In the genomic region with DNA sequence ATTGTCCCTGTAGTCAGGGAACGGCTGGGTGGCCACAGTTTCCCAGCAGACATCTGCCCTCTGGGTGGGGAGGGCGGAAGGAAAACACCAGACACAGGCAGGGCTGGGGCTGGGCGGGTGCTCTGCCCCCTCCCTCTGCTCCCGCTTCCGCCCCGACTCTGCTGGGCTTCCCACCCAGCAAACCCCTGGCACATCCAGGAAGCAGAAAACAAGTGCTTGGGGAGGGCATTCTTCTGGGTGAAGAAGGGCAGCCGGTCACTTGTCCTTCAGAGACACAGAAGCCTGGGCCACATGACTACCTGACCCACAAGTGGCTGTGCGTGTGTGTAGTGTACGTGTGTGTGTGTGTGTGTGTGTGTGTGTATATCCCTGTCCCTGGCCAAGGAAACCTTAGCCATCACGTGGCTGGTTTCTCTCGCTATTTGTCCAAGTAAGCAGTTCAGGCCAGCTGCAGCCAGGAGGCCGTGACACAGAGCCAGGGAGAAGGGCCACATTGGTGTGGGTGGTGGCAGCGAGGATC, we compare ENCODE assay signal across 2 cellular contexts.
A peak's percentile ranks its signal among the peaks of the same experiment; 100 is the strongest.
TF ChIP-seq lines count a peak whose summit lies in the region.

No MANE protein-coding gene starts in this region.

TF ChIP-seq in IMR-90, 13 proteins besides CTCF, POLR2A, EP300 and RAD21:
- TF ChIP-seq, protein P1, sequence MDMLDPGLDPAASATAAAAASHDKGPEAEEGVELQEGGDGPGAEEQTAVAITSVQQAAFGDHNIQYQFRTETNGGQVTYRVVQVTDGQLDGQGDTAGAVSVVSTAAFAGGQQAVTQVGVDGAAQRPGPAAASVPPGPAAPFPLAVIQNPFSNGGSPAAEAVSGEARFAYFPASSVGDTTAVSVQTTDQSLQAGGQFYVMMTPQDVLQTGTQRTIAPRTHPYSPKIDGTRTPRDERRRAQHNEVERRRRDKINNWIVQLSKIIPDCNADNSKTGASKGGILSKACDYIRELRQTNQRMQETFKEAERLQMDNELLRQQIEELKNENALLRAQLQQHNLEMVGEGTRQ (IDR thresholded peaks at IDR 0.05; ENCODE audit: low read depth, low read length): peak; percentile 52; the same call in 1 of the 2 replicates
- TF ChIP-seq MAFK (IDR thresholded peaks at IDR 0.05; ENCODE audit: low read depth, low read length): no peak

TF ChIP-seq in K562, 482 proteins besides CTCF, POLR2A, EP300 and RAD21 (continued from another document):
- TF ChIP-seq, protein P2, sequence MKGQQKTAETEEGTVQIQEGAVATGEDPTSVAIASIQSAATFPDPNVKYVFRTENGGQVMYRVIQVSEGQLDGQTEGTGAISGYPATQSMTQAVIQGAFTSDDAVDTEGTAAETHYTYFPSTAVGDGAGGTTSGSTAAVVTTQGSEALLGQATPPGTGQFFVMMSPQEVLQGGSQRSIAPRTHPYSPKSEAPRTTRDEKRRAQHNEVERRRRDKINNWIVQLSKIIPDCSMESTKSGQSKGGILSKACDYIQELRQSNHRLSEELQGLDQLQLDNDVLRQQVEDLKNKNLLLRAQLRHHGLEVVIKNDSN (CRISPR knock-in tag; IDR thresholded peaks at IDR 0.05): peak; percentile 40; the same call in 1 of the 2 replicates
- TF ChIP-seq, protein P3, sequence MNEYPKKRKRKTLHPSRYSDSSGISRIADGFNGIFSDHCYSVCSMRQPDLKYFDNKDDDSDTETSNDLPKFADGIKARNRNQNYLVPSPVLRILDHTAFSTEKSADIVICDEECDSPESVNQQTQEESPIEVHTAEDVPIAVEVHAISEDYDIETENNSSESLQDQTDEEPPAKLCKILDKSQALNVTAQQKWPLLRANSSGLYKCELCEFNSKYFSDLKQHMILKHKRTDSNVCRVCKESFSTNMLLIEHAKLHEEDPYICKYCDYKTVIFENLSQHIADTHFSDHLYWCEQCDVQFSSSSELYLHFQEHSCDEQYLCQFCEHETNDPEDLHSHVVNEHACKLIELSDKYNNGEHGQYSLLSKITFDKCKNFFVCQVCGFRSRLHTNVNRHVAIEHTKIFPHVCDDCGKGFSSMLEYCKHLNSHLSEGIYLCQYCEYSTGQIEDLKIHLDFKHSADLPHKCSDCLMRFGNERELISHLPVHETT (CRISPR knock-in tag; conservative IDR thresholded peaks at IDR 0.05 in 1 of 2, IDR thresholded peaks at IDR 0.05 in 1 of 2): no peak
- TF ChIP-seq TAF15 (IDR thresholded peaks at IDR 0.05; ENCODE audit: low read depth, low read length) (no peak), MAFG (tag; conservative IDR thresholded peaks at IDR 0.05) (no peak), HEY1 (CRISPR knock-in tag; IDR thresholded peaks at IDR 0.05; ENCODE audit: borderline replicate concordance) (no peak), STAG1 (CRISPR knock-in tag; IDR thresholded peaks at IDR 0.05; ENCODE audit: borderline replicate concordance) (no peak)
- TF ChIP-seq, protein P4, sequence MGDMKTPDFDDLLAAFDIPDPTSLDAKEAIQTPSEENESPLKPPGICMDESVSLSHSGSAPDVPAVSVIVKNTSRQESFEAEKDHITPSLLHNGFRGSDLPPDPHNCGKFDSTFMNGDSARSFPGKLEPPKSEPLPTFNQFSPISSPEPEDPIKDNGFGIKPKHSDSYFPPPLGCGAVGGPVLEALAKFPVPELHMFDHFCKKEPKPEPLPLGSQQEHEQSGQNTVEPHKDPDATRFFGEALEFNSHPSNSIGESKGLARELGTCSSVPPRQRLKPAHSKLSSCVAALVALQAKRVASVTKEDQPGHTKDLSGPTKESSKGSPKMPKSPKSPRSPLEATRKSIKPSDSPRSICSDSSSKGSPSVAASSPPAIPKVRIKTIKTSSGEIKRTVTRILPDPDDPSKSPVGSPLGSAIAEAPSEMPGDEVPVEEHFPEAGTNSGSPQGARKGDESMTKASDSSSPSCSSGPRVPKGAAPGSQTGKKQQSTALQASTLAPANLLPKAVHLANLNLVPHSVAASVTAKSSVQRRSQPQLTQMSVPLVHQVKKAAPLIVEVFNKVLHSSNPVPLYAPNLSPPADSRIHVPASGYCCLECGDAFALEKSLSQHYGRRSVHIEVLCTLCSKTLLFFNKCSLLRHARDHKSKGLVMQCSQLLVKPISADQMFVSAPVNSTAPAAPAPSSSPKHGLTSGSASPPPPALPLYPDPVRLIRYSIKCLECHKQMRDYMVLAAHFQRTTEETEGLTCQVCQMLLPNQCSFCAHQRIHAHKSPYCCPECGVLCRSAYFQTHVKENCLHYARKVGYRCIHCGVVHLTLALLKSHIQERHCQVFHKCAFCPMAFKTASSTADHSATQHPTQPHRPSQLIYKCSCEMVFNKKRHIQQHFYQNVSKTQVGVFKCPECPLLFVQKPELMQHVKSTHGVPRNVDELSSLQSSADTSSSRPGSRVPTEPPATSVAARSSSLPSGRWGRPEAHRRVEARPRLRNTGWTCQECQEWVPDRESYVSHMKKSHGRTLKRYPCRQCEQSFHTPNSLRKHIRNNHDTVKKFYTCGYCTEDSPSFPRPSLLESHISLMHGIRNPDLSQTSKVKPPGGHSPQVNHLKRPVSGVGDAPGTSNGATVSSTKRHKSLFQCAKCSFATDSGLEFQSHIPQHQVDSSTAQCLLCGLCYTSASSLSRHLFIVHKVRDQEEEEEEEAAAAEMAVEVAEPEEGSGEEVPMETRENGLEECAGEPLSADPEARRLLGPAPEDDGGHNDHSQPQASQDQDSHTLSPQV (IDR thresholded peaks at IDR 0.05): peak; percentile 41
TF ChIP-seq in K562: peak in this region for 3.
